1 cellular context compared by ENCODE assay signal in the genomic region with DNA sequence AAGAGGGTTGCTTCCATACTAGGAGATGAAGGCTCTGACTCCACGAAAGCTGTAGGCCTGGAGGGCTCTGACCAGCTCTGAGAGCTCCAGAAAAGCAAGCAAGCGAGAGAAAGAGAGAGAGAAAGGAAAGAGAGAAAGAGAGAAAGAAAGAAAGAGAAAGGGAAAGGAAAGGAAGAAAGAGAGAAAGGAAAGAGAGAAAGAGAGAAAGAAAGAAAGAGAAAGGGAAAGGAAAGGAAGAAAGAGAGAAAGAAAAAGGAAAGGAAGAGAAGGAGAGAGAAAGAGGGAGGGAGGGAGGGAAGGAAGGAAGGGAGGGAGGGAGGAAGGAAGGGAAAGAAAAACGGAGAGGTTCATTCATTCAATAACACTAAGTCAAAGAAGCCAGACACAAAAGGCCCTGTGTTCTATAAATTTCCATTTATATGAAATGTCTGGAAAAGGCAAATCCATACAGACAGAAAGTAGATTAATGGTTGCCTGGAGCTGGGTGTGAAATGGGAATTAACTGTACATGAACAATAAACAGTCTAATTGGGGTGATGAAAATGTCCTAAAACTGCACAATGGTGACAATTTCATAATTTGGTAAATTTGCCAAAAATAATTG.
TF ChIP-seq lines count a peak whose summit lies in the region.

No MANE protein-coding gene starts in this region.

TF ChIP-seq in HCT116, 20 proteins besides CTCF, POLR2A, EP300 and RAD21:
- TF ChIP-seq ELF1 (IDR thresholded peaks at IDR 0.05; ENCODE audit: borderline replicate concordance, low read depth) = no peak
- TF ChIP-seq EZH2phosphoT487 (IDR thresholded peaks at IDR 0.05; ENCODE audit: borderline replicate concordance) = no peak
- TF ChIP-seq CEBPB (IDR thresholded peaks at IDR 0.05; ENCODE audit: low read depth) = no peak
- TF ChIP-seq, protein P1, sequence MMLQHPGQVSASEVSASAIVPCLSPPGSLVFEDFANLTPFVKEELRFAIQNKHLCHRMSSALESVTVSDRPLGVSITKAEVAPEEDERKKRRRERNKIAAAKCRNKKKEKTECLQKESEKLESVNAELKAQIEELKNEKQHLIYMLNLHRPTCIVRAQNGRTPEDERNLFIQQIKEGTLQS (IDR thresholded peaks at IDR 0.05) = no peak
- no peak for TF ChIP-seq CBX3 (IDR thresholded peaks at IDR 0.05; ENCODE audit: low read depth)
- TF ChIP-seq YY1 (IDR thresholded peaks at IDR 0.05; ENCODE audit: extremely low read depth, insufficient replicate concordance, low read depth, low read length) = no peak
- TF ChIP-seq, protein P2, sequence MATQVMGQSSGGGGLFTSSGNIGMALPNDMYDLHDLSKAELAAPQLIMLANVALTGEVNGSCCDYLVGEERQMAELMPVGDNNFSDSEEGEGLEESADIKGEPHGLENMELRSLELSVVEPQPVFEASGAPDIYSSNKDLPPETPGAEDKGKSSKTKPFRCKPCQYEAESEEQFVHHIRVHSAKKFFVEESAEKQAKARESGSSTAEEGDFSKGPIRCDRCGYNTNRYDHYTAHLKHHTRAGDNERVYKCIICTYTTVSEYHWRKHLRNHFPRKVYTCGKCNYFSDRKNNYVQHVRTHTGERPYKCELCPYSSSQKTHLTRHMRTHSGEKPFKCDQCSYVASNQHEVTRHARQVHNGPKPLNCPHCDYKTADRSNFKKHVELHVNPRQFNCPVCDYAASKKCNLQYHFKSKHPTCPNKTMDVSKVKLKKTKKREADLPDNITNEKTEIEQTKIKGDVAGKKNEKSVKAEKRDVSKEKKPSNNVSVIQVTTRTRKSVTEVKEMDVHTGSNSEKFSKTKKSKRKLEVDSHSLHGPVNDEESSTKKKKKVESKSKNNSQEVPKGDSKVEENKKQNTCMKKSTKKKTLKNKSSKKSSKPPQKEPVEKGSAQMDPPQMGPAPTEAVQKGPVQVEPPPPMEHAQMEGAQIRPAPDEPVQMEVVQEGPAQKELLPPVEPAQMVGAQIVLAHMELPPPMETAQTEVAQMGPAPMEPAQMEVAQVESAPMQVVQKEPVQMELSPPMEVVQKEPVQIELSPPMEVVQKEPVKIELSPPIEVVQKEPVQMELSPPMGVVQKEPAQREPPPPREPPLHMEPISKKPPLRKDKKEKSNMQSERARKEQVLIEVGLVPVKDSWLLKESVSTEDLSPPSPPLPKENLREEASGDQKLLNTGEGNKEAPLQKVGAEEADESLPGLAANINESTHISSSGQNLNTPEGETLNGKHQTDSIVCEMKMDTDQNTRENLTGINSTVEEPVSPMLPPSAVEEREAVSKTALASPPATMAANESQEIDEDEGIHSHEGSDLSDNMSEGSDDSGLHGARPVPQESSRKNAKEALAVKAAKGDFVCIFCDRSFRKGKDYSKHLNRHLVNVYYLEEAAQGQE (IDR thresholded peaks at IDR 0.05; ENCODE audit: low read depth) = no peak
- TF ChIP-seq, protein P3, sequence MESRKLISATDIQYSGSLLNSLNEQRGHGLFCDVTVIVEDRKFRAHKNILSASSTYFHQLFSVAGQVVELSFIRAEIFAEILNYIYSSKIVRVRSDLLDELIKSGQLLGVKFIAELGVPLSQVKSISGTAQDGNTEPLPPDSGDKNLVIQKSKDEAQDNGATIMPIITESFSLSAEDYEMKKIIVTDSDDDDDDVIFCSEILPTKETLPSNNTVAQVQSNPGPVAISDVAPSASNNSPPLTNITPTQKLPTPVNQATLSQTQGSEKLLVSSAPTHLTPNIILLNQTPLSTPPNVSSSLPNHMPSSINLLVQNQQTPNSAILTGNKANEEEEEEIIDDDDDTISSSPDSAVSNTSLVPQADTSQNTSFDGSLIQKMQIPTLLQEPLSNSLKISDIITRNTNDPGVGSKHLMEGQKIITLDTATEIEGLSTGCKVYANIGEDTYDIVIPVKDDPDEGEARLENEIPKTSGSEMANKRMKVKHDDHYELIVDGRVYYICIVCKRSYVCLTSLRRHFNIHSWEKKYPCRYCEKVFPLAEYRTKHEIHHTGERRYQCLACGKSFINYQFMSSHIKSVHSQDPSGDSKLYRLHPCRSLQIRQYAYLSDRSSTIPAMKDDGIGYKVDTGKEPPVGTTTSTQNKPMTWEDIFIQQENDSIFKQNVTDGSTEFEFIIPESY (IDR thresholded peaks at IDR 0.05; ENCODE audit: extremely low read depth, insufficient replicate concordance, low read length) = no peak
- no peak for TF ChIP-seq SP1 (IDR thresholded peaks at IDR 0.05; ENCODE audit: low read depth)
- TF ChIP-seq EGR1 (IDR thresholded peaks at IDR 0.05; ENCODE audit: low read depth) = no peak
